ENCODE assay signal across 26 cellular contexts in genomic region chrX:111265506-111265905, GRCh38. TPM values are rescaled to one million over a fixed set of nuclear protein-coding genes. Genes with fewer than 3 reads are reported as not detected.
"Had no signal": no experiment of that assay in that cellular context is flagged by ENCODE, and none has a peak within 500 bp of the region (broad histone marks: within the 10 kb centered on the region; RNA-seq: fewer than 3 reads in every experiment).

No MANE protein-coding gene starts in this region.

- H3K36me3 Mint-ChIP-seq: immature natural killer cell; naive B cell; natural killer cell treated with Interleukin-12 subunit alpha and Interleukin-12 subunit beta and Interleukin-15 and Interleukin-18, amount 100 ng/mL, for 72 hours; neural progenitor cell; stimulated activated effector memory CD8-positive, alpha-beta T cell treated with anti-CD3 and anti-CD28 coated beads, Interleukin-12 subunit alpha, Interleukin-12 subunit beta, amount 100 ng/mL, for 72 hours had no signal

- H3K9ac ChIP-seq: neural progenitor cell, parathyroid adenoma had no signal

- H3K4me1 ChIP-seq: lower lobe of right lung, parathyroid adenoma, prostate gland, right atrium auricular region, stomach, thyroid gland had no signal

- H3K36me3 ChIP-seq: lower lobe of right lung, neural progenitor cell, prostate gland, right atrium auricular region, stomach, thyroid gland had no signal

- DNase-seq: dorsolateral prefrontal cortex; effector CD4-positive, alpha-beta T cell; hypothalamus; immature natural killer cell; left ventricle myocardium superior; lower lobe of right lung; mucosa of descending colon; naive B cell; stimulated activated CD4-positive, alpha-beta T cell treated with anti-CD3 and anti-CD28 coated beads, Interleukin-12 subunit alpha, Interleukin-12 subunit beta, amount 100 ng/mL, for 4 hours; stimulated activated CD4-positive, alpha-beta T cell treated with anti-CD3 and anti-CD28 coated beads, Interleukin-1b, Interleukin-23, amount 100 ng/mL, for 48 hours; stimulated activated CD4-positive, alpha-beta T cell treated with anti-CD3 and anti-CD28 coated beads, Interleukin-4, amount 100 ng/mL, for 1 hour; stimulated activated naive CD4-positive, alpha-beta T cell treated with Interleukin-2 at 50 U/mL for 16 hours; stomach; thyroid gland had no signal

- H3K27me3 ChIP-seq: neural progenitor cell, right atrium auricular region, thyroid gland had no signal

- H3K4me3 Mint-ChIP-seq: immature natural killer cell; naive B cell; natural killer cell treated with Interleukin-12 subunit alpha and Interleukin-12 subunit beta and Interleukin-15 and Interleukin-18, amount 100 ng/mL, for 72 hours; neural progenitor cell; stimulated activated effector memory CD8-positive, alpha-beta T cell treated with anti-CD3 and anti-CD28 coated beads, Interleukin-12 subunit alpha, Interleukin-12 subunit beta, amount 100 ng/mL, for 72 hours; type B pancreatic cell had no signal

- H2AFZ ChIP-seq: neural progenitor cell, parathyroid adenoma had no signal

- H3K4me3 ChIP-seq: dorsolateral prefrontal cortex, lower lobe of right lung, mucosa of descending colon, neural progenitor cell, prostate gland, right atrium auricular region, smooth muscle cell, stomach, thyroid gland had no signal

- H3K4me1 Mint-ChIP-seq: immature natural killer cell; naive B cell; stimulated activated effector memory CD8-positive, alpha-beta T cell treated with anti-CD3 and anti-CD28 coated beads, Interleukin-12 subunit alpha, Interleukin-12 subunit beta, amount 100 ng/mL, for 72 hours had no signal

- H3K9me3 ChIP-seq: lower lobe of right lung, mucosa of descending colon, prostate gland, right atrium auricular region, stomach, thyroid gland had no signal

- H3K79me2 ChIP-seq: parathyroid adenoma had no signal

- H3K27ac Mint-ChIP-seq: immature natural killer cell; naive B cell; natural killer cell treated with Interleukin-12 subunit alpha and Interleukin-12 subunit beta and Interleukin-15 and Interleukin-18, amount 100 ng/mL, for 72 hours; neural progenitor cell; stimulated activated effector memory CD8-positive, alpha-beta T cell treated with anti-CD3 and anti-CD28 coated beads, Interleukin-12 subunit alpha, Interleukin-12 subunit beta, amount 100 ng/mL, for 72 hours; type B pancreatic cell had no signal

- H3K27ac ChIP-seq: dorsolateral prefrontal cortex, lower lobe of right lung, neural progenitor cell, parathyroid adenoma, prostate gland, right atrium auricular region, stomach, thyroid gland had no signal

- H3K4me2 ChIP-seq: neural progenitor cell, smooth muscle cell had no signal

- H3K9me3 Mint-ChIP-seq: natural killer cell treated with Interleukin-12 subunit alpha and Interleukin-12 subunit beta and Interleukin-15 and Interleukin-18, amount 100 ng/mL, for 72 hours; neural progenitor cell; stimulated activated effector memory CD8-positive, alpha-beta T cell treated with anti-CD3 and anti-CD28 coated beads, Interleukin-12 subunit alpha, Interleukin-12 subunit beta, amount 100 ng/mL, for 72 hours had no signal

- FAIRE-seq: frontal cortex, keratinocyte had no signal

- ATAC-seq: left ventricle myocardium superior; lower lobe of right lung; mucosa of descending colon; natural killer cell treated with Interleukin-12 subunit alpha and Interleukin-12 subunit beta and Interleukin-15 and Interleukin-18, amount 100 ng/mL, for 72 hours; sciatic nerve; stimulated activated effector memory CD8-positive, alpha-beta T cell treated with anti-CD3 and anti-CD28 coated beads, Interleukin-12 subunit alpha, Interleukin-12 subunit beta, amount 100 ng/mL, for 72 hours had no signal

RNA-seq across cellular contexts. Expression of gene CAPN6, which starts 4.8 kb away (rescaled TPM):
- total RNA-seq: left ventricle myocardium superior; lower lobe of right lung; natural killer cell treated with Interleukin-12 subunit alpha and Interleukin-12 subunit beta and Interleukin-15 and Interleukin-18, amount 100 ng/mL, for 72 hours; osteoblast had no signal
- polyA plus RNA-seq: immature natural killer cell had no signal
